ENCODE assay signal across 27 cellular contexts in the genomic region with DNA sequence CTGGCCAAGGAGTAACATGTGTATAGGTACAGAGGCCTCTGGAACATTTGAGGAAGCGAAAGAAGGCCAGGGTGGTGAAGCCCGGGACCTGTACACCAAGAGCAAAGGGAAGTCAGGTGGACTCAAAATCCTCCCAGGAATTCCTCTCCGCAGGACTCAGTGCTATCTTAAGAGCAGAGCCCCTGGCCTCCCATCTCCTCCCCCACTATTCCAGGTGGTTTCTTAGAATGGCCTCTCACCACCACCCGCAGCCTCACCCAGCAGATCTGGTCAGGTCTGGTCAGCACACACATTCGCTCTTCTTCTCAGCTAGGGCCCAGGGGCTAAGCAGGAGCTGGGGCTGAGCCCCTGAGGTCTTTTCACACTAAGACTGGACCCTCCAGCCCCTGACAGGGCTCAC. TPM values are rescaled to one million over a fixed set of nuclear protein-coding genes. Genes with fewer than 3 reads are reported as not detected.
"Had no signal": no experiment of that assay in that cellular context is flagged by ENCODE, and none has a peak within 500 bp of the region (broad histone marks: within the 10 kb centered on the region; RNA-seq: fewer than 3 reads in every experiment).

No MANE protein-coding gene starts in this region.

- H3K79me2 ChIP-seq: hepatocyte had no signal

- DNase-seq: activated CD4-positive, alpha-beta T cell treated with anti-CD3 and anti-CD28 coated beads for 1 hour; activated CD4-positive, alpha-beta T cell treated with anti-CD3 and anti-CD28 coated beads, Interleukin-2, amount 50 U/mL, for 1 hour; activated CD8-positive, alpha-beta T cell treated with anti-CD3 and anti-CD28 coated beads, Interleukin-2, amount 10 ng/mL, durations not matched to agents 7 days and 5 days; brain microvascular endothelial cell; central memory CD4-positive, alpha-beta T cell; effector memory CD4-positive, alpha-beta T cell; foreskin melanocyte; naive thymus-derived CD4-positive, alpha-beta T cell; pancreas; psoas muscle; stimulated activated CD4-positive, alpha-beta T cell treated with anti-CD3 and anti-CD28 coated beads, Interleukin-4, amount 100 ng/mL, for 24 hours; stimulated activated naive CD4-positive, alpha-beta T cell treated with Interleukin-2 at 50 U/mL for 16 hours; upper lobe of left lung; WERI-Rb-1 had no signal

- H3K27ac Mint-ChIP-seq: activated CD8-positive, alpha-beta T cell treated with anti-CD3 and anti-CD28 coated beads, Interleukin-2, amount 10 ng/mL, durations not matched to agents 7 days and 5 days; activated T-helper 17 cell treated with anti-CD3 and anti-CD28 coated beads, Interleukin-2, amount 50 U/mL, for 72 hours; memory B cell; naive thymus-derived CD4-positive, alpha-beta T cell had no signal

- FAIRE-seq: colon, endothelial cell of umbilical vein, pancreas, TTC549 had no signal

- H2AFZ ChIP-seq: hepatocyte had no signal

- H3K4me3 ChIP-seq: ascending aorta, hepatocyte, pancreas, psoas muscle, right atrium auricular region, thoracic aorta, upper lobe of left lung had no signal

- H3K4me1 ChIP-seq: pancreas, psoas muscle had no signal

- H3K27me3 ChIP-seq: ascending aorta, brain microvascular endothelial cell, hepatocyte, pancreas, right atrium auricular region, upper lobe of left lung had no signal

- H3K9me3 Mint-ChIP-seq: activated naive CD4-positive, alpha-beta T cell treated with anti-CD3 and anti-CD28 coated beads, Interleukin-2, amount 50 U/mL, for 72 hours; activated T-helper 17 cell treated with anti-CD3 and anti-CD28 coated beads, Interleukin-2, amount 50 U/mL, for 72 hours; memory B cell; naive thymus-derived CD4-positive, alpha-beta T cell had no signal

- H3K36me3 Mint-ChIP-seq: activated naive CD4-positive, alpha-beta T cell treated with anti-CD3 and anti-CD28 coated beads, Interleukin-2, amount 50 U/mL, for 72 hours; memory B cell; naive thymus-derived CD4-positive, alpha-beta T cell had no signal

- H3K27me3 Mint-ChIP-seq: activated T-helper 17 cell treated with anti-CD3 and anti-CD28 coated beads, Interleukin-2, amount 50 U/mL, for 72 hours; naive thymus-derived CD4-positive, alpha-beta T cell had no signal

- H3K4me3 Mint-ChIP-seq: activated CD8-positive, alpha-beta T cell treated with anti-CD3 and anti-CD28 coated beads, Interleukin-2, amount 10 ng/mL, durations not matched to agents 7 days and 5 days; activated T-helper 17 cell treated with anti-CD3 and anti-CD28 coated beads, Interleukin-2, amount 50 U/mL, for 72 hours; memory B cell; naive thymus-derived CD4-positive, alpha-beta T cell had no signal

- H3K4me2 ChIP-seq: hepatocyte had no signal

- H3K36me3 ChIP-seq: ascending aorta, brain microvascular endothelial cell, pancreas, right atrium auricular region, thoracic aorta, upper lobe of left lung, WERI-Rb-1 had no signal

- H3K27ac ChIP-seq: ascending aorta, brain microvascular endothelial cell, hepatocyte, pancreas, psoas muscle, right atrium auricular region, thoracic aorta, upper lobe of left lung, WERI-Rb-1 had no signal

- H3K4me1 Mint-ChIP-seq: activated T-helper 17 cell treated with anti-CD3 and anti-CD28 coated beads, Interleukin-2, amount 50 U/mL, for 72 hours; memory B cell had no signal

- ATAC-seq: activated CD8-positive, alpha-beta T cell treated with anti-CD3 and anti-CD28 coated beads, Interleukin-2, amount 10 ng/mL, durations not matched to agents 7 days and 5 days; activated naive CD4-positive, alpha-beta T cell treated with anti-CD3 and anti-CD28 coated beads, Interleukin-2, amount 50 U/mL, for 72 hours; activated T-helper 17 cell treated with anti-CD3 and anti-CD28 coated beads, Interleukin-2, amount 50 U/mL, for 72 hours; esophagus mucosa; naive thymus-derived CD4-positive, alpha-beta T cell; pancreas; psoas muscle had no signal

- H3K9me3 ChIP-seq: ascending aorta, pancreas, psoas muscle, right atrium auricular region, thoracic aorta, upper lobe of left lung had no signal

RNA-seq across cellular contexts. Expression of a gene that starts 59.1 kb away (rescaled TPM):
- total RNA-seq: activated CD8-positive, alpha-beta T cell treated with anti-CD3 and anti-CD28 coated beads, Interleukin-2, amount 10 ng/mL, durations not matched to agents 7 days and 5 days; activated naive CD4-positive, alpha-beta T cell treated with anti-CD3 and anti-CD28 coated beads, Interleukin-2, amount 50 U/mL, for 72 hours; activated T-helper 17 cell treated with anti-CD3 and anti-CD28 coated beads, Interleukin-2, amount 50 U/mL, for 72 hours; ascending aorta; dermis microvascular lymphatic vessel endothelial cell; endothelial cell of umbilical vein; hepatocyte; liver; naive thymus-derived CD4-positive, alpha-beta T cell; psoas muscle; right atrium auricular region; thoracic aorta had no signal
- polyA plus RNA-seq: endothelial cell of umbilical vein; hepatocyte; liver; naive thymus-derived CD4-positive, alpha-beta T cell had no signal
